ENCODE assay signal across 3 cellular contexts in the genomic region with DNA sequence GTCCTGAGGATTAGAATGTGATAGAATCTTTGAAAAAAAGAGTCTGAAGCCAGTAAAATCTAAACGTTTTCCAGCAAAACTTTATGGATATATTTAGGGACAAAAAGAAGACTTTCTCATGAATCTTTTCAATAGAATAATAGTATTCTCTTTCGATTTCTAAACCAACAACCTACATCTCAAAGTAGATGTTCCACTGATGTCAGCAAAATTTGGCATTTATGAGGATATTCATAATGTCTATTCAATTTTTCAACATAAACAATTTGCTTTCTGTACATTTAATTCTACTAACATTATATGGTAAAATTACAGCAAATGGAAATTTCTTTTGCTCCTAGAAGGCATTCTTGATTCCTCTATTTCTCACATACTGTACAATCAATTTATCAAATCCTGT.
TF ChIP-seq lines count a peak whose summit lies in the region.

No MANE protein-coding gene starts in this region.

TF ChIP-seq in HepG2, 621 proteins besides CTCF, POLR2A, EP300 and RAD21:
- TF ChIP-seq MAFF (IDR thresholded peaks at IDR 0.05; ENCODE audit: low read depth, low read length) (peak; percentile 65), MAFK (conservative IDR thresholded peaks at IDR 0.05 in 1 of 2, IDR thresholded peaks at IDR 0.05 in 1 of 2; ENCODE audit: low read length in 2 of 2) (peak; percentile 63 to 76; a peak in 3 of 4 replicates)
- TF ChIP-seq, protein P1, sequence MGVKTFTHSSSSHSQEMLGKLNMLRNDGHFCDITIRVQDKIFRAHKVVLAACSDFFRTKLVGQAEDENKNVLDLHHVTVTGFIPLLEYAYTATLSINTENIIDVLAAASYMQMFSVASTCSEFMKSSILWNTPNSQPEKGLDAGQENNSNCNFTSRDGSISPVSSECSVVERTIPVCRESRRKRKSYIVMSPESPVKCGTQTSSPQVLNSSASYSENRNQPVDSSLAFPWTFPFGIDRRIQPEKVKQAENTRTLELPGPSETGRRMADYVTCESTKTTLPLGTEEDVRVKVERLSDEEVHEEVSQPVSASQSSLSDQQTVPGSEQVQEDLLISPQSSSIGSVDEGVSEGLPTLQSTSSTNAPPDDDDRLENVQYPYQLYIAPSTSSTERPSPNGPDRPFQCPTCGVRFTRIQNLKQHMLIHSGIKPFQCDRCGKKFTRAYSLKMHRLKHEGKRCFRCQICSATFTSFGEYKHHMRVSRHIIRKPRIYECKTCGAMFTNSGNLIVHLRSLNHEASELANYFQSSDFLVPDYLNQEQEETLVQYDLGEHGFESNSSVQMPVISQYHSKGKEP (CRISPR knock-in tag; IDR thresholded peaks at IDR 0.05), result no peak

TF ChIP-seq in A549, 52 proteins besides CTCF, POLR2A, EP300 and RAD21:
- TF ChIP-seq PHF8 (IDR thresholded peaks at IDR 0.05; ENCODE audit: borderline replicate concordance, low read depth) (no peak), MAFK (IDR thresholded peaks at IDR 0.05; ENCODE audit: partially characterized antibody) (peak; percentile 25), SMC3 (IDR thresholded peaks at IDR 0.05) (no peak)

TF ChIP-seq in IMR-90, 13 proteins besides CTCF, POLR2A, EP300 and RAD21:
- TF ChIP-seq SMC3 (IDR thresholded peaks at IDR 0.05; ENCODE audit: low read depth, low read length) (no peak), MAFK (IDR thresholded peaks at IDR 0.05; ENCODE audit: low read depth, low read length) (peak; percentile 43), BHLHE40 (IDR thresholded peaks at IDR 0.05; ENCODE audit: low read depth, low read length) (no peak)
